In genomic region chr12:80239867-80240266, GRCh38 we compare ENCODE assay signal across 9 cellular contexts.
"Had no signal": no experiment of that assay in that cellular context is flagged by ENCODE, and none has a peak within 500 bp of the region (broad histone marks: within the 10 kb centered on the region; RNA-seq: fewer than 3 reads in every experiment).

No MANE protein-coding gene starts in this region.

- H2AFZ ChIP-seq: GM23248 had no signal

- H3K4me2 ChIP-seq: KMS-11 had no signal

- FAIRE-seq: HepG2 had no signal

- H3K27ac ChIP-seq: GM23248, HL-60, KMS-11 had no signal

- ATAC-seq: HepG2 had no signal

- H3K9ac ChIP-seq: GM23248, KMS-11 had no signal

- H3K4me3 ChIP-seq: GM23248 had no signal

- DNase-seq: GM23248, GOT3, H9, HCEC 1CT, HFFc6, KBM-7 had no signal
